In the genomic region with DNA sequence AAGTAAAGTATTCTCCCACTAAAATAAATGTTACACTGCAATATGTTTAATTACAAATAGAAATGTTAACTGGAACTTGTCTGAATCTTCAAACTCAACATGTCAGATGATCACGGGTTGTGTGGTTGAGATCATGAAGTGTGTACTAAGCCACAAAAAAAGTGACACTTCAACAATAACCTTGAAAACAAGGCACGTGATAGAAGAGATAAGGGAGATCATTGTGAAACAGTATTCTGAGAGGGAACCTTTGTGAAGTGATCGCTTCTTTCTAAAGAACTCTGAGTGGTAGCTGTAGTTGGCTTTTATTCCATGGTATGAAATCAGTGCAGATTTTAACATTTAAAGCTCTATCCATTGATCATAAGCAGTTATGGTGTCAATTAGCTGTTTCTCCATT, we compare ENCODE assay signal across 13 cellular contexts.
"Had no signal": no experiment of that assay in that cellular context is flagged by ENCODE, and none has a peak within 500 bp of the region (broad histone marks: within the 10 kb centered on the region; RNA-seq: fewer than 3 reads in every experiment).

No MANE protein-coding gene starts in this region.

- H3K27me3 ChIP-seq: cardiac muscle cell, dorsolateral prefrontal cortex, right atrium auricular region, suprapubic skin had no signal

- DNase-seq: activated CD4-positive, alpha-beta T cell treated with anti-CD3 and anti-CD28 coated beads for 4 hours; activated CD8-positive, alpha-beta memory T cell treated with anti-CD3 and anti-CD28 coated beads, Interleukin-2, amount 50 U/mL, for 48 hours; activated naive CD4-positive, alpha-beta T cell; activated naive CD8-positive, alpha-beta T cell treated with anti-CD3 and anti-CD28 coated beads, Interleukin-2, amount 50 U/mL, for 24 hours; dorsolateral prefrontal cortex; small intestine; T-helper 17 cell had no signal

- H3K27ac ChIP-seq: cardiac muscle cell, dorsolateral prefrontal cortex, right atrium auricular region, suprapubic skin had no signal

- H3K27me3 Mint-ChIP-seq: activated naive CD8-positive, alpha-beta T cell treated with anti-CD3 and anti-CD28 coated beads, Interleukin-2, amount 50 U/mL, for 24 hours; progenitor cell of endocrine pancreas; stimulated activated naive CD8-positive, alpha-beta T cell treated with anti-CD3 and anti-CD28 coated beads, Interleukin-15, Interleukin-2, amounts not matched to agents 100 ng/mL and 50 ng/mL, for 24 hours; T-helper 17 cell had no signal

- ATAC-seq: activated naive CD8-positive, alpha-beta T cell treated with anti-CD3 and anti-CD28 coated beads, Interleukin-2, amount 50 U/mL, for 24 hours; T-helper 17 cell had no signal

- H3K27ac Mint-ChIP-seq: activated naive CD8-positive, alpha-beta T cell treated with anti-CD3 and anti-CD28 coated beads, Interleukin-2, amount 50 U/mL, for 24 hours; activated T-helper 1 cell treated with anti-CD3 and anti-CD28 coated beads, Interleukin-12 subunit alpha, Interleukin-12 subunit beta, Interleukin-2, Interleukin-4 antibody, amounts not matched to agents 30 ng/mL and 10 ng/mL and 1 ng/mL, durations not matched to agents 14 hours and 24 hours and 36 hours; progenitor cell of endocrine pancreas; stimulated activated naive CD8-positive, alpha-beta T cell treated with anti-CD3 and anti-CD28 coated beads, Interleukin-15, Interleukin-2, amounts not matched to agents 100 ng/mL and 50 ng/mL, for 24 hours; T-helper 17 cell had no signal

- H3K4me3 Mint-ChIP-seq: activated naive CD8-positive, alpha-beta T cell treated with anti-CD3 and anti-CD28 coated beads, Interleukin-2, amount 50 U/mL, for 24 hours; activated T-helper 1 cell treated with anti-CD3 and anti-CD28 coated beads, Interleukin-12 subunit alpha, Interleukin-12 subunit beta, Interleukin-2, Interleukin-4 antibody, amounts not matched to agents 30 ng/mL and 10 ng/mL and 1 ng/mL, durations not matched to agents 14 hours and 24 hours and 36 hours; stimulated activated naive CD8-positive, alpha-beta T cell treated with anti-CD3 and anti-CD28 coated beads, Interleukin-15, Interleukin-2, amounts not matched to agents 100 ng/mL and 50 ng/mL, for 24 hours; T-helper 17 cell had no signal

- H3K9me3 Mint-ChIP-seq: activated naive CD8-positive, alpha-beta T cell treated with anti-CD3 and anti-CD28 coated beads, Interleukin-2, amount 50 U/mL, for 24 hours; activated T-helper 1 cell treated with anti-CD3 and anti-CD28 coated beads, Interleukin-12 subunit alpha, Interleukin-12 subunit beta, Interleukin-2, Interleukin-4 antibody, amounts not matched to agents 30 ng/mL and 10 ng/mL and 1 ng/mL, durations not matched to agents 14 hours and 24 hours and 36 hours; stimulated activated naive CD8-positive, alpha-beta T cell treated with anti-CD3 and anti-CD28 coated beads, Interleukin-15, Interleukin-2, amounts not matched to agents 100 ng/mL and 50 ng/mL, for 24 hours had no signal

- H3K4me3 ChIP-seq: cardiac muscle cell, dorsolateral prefrontal cortex, right atrium auricular region, suprapubic skin had no signal

- H3K9me3 ChIP-seq: right atrium auricular region, suprapubic skin had no signal

- H3K36me3 ChIP-seq: cardiac muscle cell, right atrium auricular region, suprapubic skin had no signal
